ENCODE assay signal across 8 cellular contexts in genomic region chr1:155687705-155688317, GRCh38. TPM values are rescaled to one million over a fixed set of nuclear protein-coding genes. Genes with fewer than 3 reads are reported as not detected.
DNase-seq lines count a peak whose midpoint lies in the region; ATAC-seq and TF ChIP-seq lines count a peak whose summit lies in the region.
"Not testable (repeated sequence)": the region's sequence is repeated elsewhere in the genome, so short reads cannot be mapped to it uniquely, and the experiment has no call there.

No MANE protein-coding gene starts in this region.

- peak overlapping the region; percentile 93 for H3K27ac ChIP-seq in CD8-positive, alpha-beta memory T cell (ENCODE audit: low read depth, low read length)
- peak overlapping the region; percentile 67 for H3K27ac ChIP-seq in RWPE2 (ENCODE audit: poor library complexity, severe bottlenecking)
- peak overlapping the region; percentile 95 to 98 for H3K27ac ChIP-seq in ascending aorta

- H3K4me3 Mint-ChIP-seq in CD8-positive, alpha-beta memory T cell: peak overlapping the region; percentile 96 to 100 (median 97)
- H3K4me3 Mint-ChIP-seq in stimulated activated naive B cell treated with anti-CD40 and anti-IgM and Interleukin-4, amounts not matched to agents 10 μg/mL and 1 μg/mL and 100 μg/mL, for 72 hours: peak overlapping the region; percentile 96 to 99

- not testable (repeated sequence) for H3K9me3 Mint-ChIP-seq in CD8-positive, alpha-beta memory T cell; stimulated activated naive B cell treated with anti-CD40 and anti-IgM and Interleukin-4, amounts not matched to agents 10 μg/mL and 1 μg/mL and 100 μg/mL, for 72 hours

- H3K36me3 Mint-ChIP-seq in CD8-positive, alpha-beta memory T cell: peaks cover 14 to 46% (median 20%) of the 10 kb centered on the region in 3 donors
- H3K36me3 Mint-ChIP-seq in stimulated activated naive B cell treated with anti-CD40 and anti-IgM and Interleukin-4, amounts not matched to agents 10 μg/mL and 1 μg/mL and 100 μg/mL, for 72 hours: peaks cover 37 to 39% of the 10 kb centered on the region in 2 donors

- POLR2A ChIA-PET in CD8-positive, alpha-beta memory T cell (lab: Charles Lee): not testable (repeated sequence)

- not testable (repeated sequence) for H3K27me3 Mint-ChIP-seq in CD8-positive, alpha-beta memory T cell; stimulated activated naive B cell treated with anti-CD40 and anti-IgM and Interleukin-4, amounts not matched to agents 10 μg/mL and 1 μg/mL and 100 μg/mL, for 72 hours

- intact Hi-C loops in ascending aorta (cut with DNase I): loop anchor here (2.0 kb wide), 1 partner anchor 223 kb away; the partner anchor contains the start of gene RIT1
- intact Hi-C loops in mucosa of descending colon (cut with DNase I, micrococcal nuclease): not testable (repeated sequence)

- TF ChIP-seq CTCF in RWPE2 (IDR thresholded peaks at IDR 0.05; ENCODE audit: poor library complexity, severe bottlenecking); ascending aorta (IDR thresholded peaks at IDR 0.05); fibroblast of villous mesenchyme (IDR thresholded peaks at IDR 0.05; ENCODE audit: insufficient read depth, low read depth, low read length); mucosa of descending colon (IDR thresholded peaks at IDR 0.05): not testable (repeated sequence)

- H3K4me1 ChIP-seq in CD8-positive, alpha-beta memory T cell (ENCODE audit: insufficient read depth, low read length): peaks cover 24% of the 10 kb centered on the region
- H3K4me1 ChIP-seq in RWPE2 (ENCODE audit: insufficient read depth, poor library complexity, severe bottlenecking) (peaks cover 26% of the 10 kb centered on the region), ascending aorta (peaks cover 4 to 25% of the 10 kb centered on the region in 2 donors), mucosa of descending colon (ENCODE audit: low read depth) (peaks cover 19% of the 10 kb centered on the region)

- CTCF ChIA-PET in CD8-positive, alpha-beta memory T cell (lab: Charles Lee): not testable (repeated sequence)

- H3K9me3 ChIP-seq in CD8-positive, alpha-beta memory T cell (ENCODE audit: low read length); RWPE2 (ENCODE audit: severe bottlenecking); ascending aorta; mucosa of descending colon: not testable (repeated sequence)

- not testable (repeated sequence) for H3K36me3 ChIP-seq in CD8-positive, alpha-beta memory T cell (ENCODE audit: insufficient read depth, low read length); ascending aorta; mucosa of descending colon (ENCODE audit: low read depth)
- H3K36me3 ChIP-seq in RWPE2 (ENCODE audit: low read depth): peaks cover 43% of the 10 kb centered on the region

- not testable (repeated sequence) for DNase-seq in CD8-positive, alpha-beta memory T cell; RWPE2 (ENCODE audit: low spot score); fibroblast of villous mesenchyme (ENCODE audit: low read depth); stimulated activated naive B cell treated with anti-CD40 and anti-IgM and Interleukin-4, amounts not matched to agents 10 μg/mL and 1 μg/mL and 100 μg/mL, for 72 hours
- DNase-seq in ascending aorta (ENCODE audit: low spot score in 2 of 2) (peak in 1 of 2 donors; percentile 65), mucosa of descending colon (peak in 1 of 3 donors; percentile 46)

- peaks cover 60 to 76% (median 74%) of the 10 kb centered on the region in 3 donors for H3K4me1 Mint-ChIP-seq in CD8-positive, alpha-beta memory T cell
- peaks cover 27 to 73% of the 10 kb centered on the region in 2 donors for H3K4me1 Mint-ChIP-seq in stimulated activated naive B cell treated with anti-CD40 and anti-IgM and Interleukin-4, amounts not matched to agents 10 μg/mL and 1 μg/mL and 100 μg/mL, for 72 hours

- H3K4me3 ChIP-seq in CD8-positive, alpha-beta memory T cell (ENCODE audit: low read length): peak overlapping the region; percentile 87
- H3K4me3 ChIP-seq in RWPE2 (ENCODE audit: severe bottlenecking) (peak overlapping the region; percentile 79), ascending aorta (peak overlapping the region; percentile 78 to 98), fibroblast of villous mesenchyme (ENCODE audit: low read depth, low read length) (peak overlapping the region; percentile 94), mucosa of descending colon (peak overlapping the region; percentile 97)

- peak; percentile 13 for ATAC-seq in GM21515 (IDR thresholded peaks at IDR 0.05; ENCODE audit: unreplicated experiment)
- peak; percentile 26 for ATAC-seq in HG03354 (IDR thresholded peaks at IDR 0.05; ENCODE audit: poor library complexity, severe bottlenecking, unreplicated experiment)
- ATAC-seq in RWPE2 (ENCODE audit: low read depth): peak; percentile 15; the same call in 2 of the 3 replicates
- peak; percentile 44 for ATAC-seq in mucosa of descending colon
- ATAC-seq in stimulated activated naive B cell treated with anti-CD40 and anti-IgM and Interleukin-4, amounts not matched to agents 10 μg/mL and 1 μg/mL and 100 μg/mL, for 72 hours (replicated peaks): peak; percentile 34 to 42

- peak overlapping the region; percentile 95 to 100 (median 98) for H3K27ac Mint-ChIP-seq in CD8-positive, alpha-beta memory T cell
- H3K27ac Mint-ChIP-seq in stimulated activated naive B cell treated with anti-CD40 and anti-IgM and Interleukin-4, amounts not matched to agents 10 μg/mL and 1 μg/mL and 100 μg/mL, for 72 hours: peak overlapping the region; percentile 98

- H3K27me3 ChIP-seq in CD8-positive, alpha-beta memory T cell (ENCODE audit: insufficient read depth, low read length, poor library complexity, severe bottlenecking); RWPE2 (ENCODE audit: insufficient read depth, poor library complexity, severe bottlenecking); ascending aorta: not testable (repeated sequence)

RNA-seq across cellular contexts. Expression of gene YY1AP1, which starts 0.8 kb away (rescaled TPM):
- 10 to 100 TPM; 59.1 to 62.0 TPM for total RNA-seq in CD8-positive, alpha-beta memory T cell
- 49.7 TPM for polyA plus RNA-seq in CD8-positive, alpha-beta memory T cell
- total RNA-seq in ascending aorta (24.2 TPM), fibroblast of villous mesenchyme (54.1 and 55.7 TPM in 2 replicates), mucosa of descending colon (100 to 1,000 TPM in 1 of 3 donors, 10 to 100 TPM in 2; 55.8 to 114 (median 56.7) TPM)

RNA-seq across cellular contexts. Expression of gene DAP3, which starts 1.1 kb away (rescaled TPM):
- 100 to 1,000 TPM; 156 to 160 TPM for total RNA-seq in CD8-positive, alpha-beta memory T cell
- polyA plus RNA-seq in CD8-positive, alpha-beta memory T cell: 96.7 TPM
- total RNA-seq in ascending aorta (47.4 TPM), fibroblast of villous mesenchyme (75.7 and 87.2 TPM in 2 replicates), mucosa of descending colon (10 to 100 TPM; 75.8 to 91.4 (median 87.1) TPM)
